In the genomic region with DNA sequence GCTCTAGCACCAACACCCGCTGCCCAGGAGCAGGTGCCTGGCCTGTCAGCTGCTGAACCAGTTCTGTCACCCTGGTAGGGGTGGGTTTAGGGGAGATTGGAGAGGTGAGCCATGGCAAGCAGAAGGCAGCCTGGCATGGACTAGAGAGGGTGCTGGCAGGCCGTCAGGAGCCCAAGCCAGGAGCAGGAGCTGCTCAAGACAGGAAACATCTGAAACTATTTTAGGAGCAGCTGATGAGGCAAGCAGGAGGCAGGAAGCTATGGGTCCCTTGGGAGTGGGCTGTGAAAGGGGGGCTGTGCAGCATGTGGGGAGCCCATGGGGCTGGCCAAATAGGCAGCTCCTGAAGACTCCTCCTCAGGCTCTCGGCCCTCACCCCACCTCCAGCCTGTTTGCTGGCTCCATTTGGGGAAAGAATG, we compare ENCODE assay signal across 8 cellular contexts. TPM values are rescaled to one million over a fixed set of nuclear protein-coding genes. Genes with fewer than 3 reads are reported as not detected.
DNase-seq lines count a peak whose midpoint lies in the region; ATAC-seq and TF ChIP-seq lines count a peak whose summit lies in the region.

No MANE protein-coding gene starts in this region.

- H3K36me3 Mint-ChIP-seq in immature natural killer cell, result peaks cover 0 to 16% (median 0%) of the 10 kb centered on the region in 3 donors

- 28 to 55% (median 33%) methylated on average over 2 to 3 of the region's 3 CpGs for WGBS in stomach, 5 donors

- H3K36me3 ChIP-seq in BLaER1 (peaks cover 22% of the 10 kb centered on the region), stomach (peaks cover 7 to 31% (median 21%) of the 10 kb centered on the region in 4 donors)

- peak overlapping the region; percentile 97 for H3K4me2 ChIP-seq in BLaER1

- H3K9ac ChIP-seq in BLaER1, result peak overlapping the region; percentile 99

- H4K20me1 ChIP-seq in BLaER1, result no peaks in the 10 kb centered on the region

- peaks cover 0 to 2% (median 0%) of the 10 kb centered on the region in 6 donors for H3K9me3 Mint-ChIP-seq in immature natural killer cell

- H3K4me1 ChIP-seq in BLaER1 (peaks cover 72% of the 10 kb centered on the region), stomach (peaks cover 40 to 66% (median 59%) of the 10 kb centered on the region in 4 donors)

- DNase-seq in KG1 (lab: John Stamatoyannopoulos, UW), result peak; percentile 45
- no peak for DNase-seq in immature natural killer cell
- peak; percentile 83 for DNase-seq in stomach
- DNase-seq in SHP77 (lab: John Stamatoyannopoulos, UW), result no peak

- intact Hi-C loops in stomach (cut with DNase I; ENCODE audit: low total_unique reads), result no loop called here

- TF ChIP-seq EP300 in stomach (IDR thresholded peaks at IDR 0.05), result no peak

- no peak for TF ChIP-seq POLR2A in stomach (IDR thresholded peaks at IDR 0.05)

- H3K27me3 Mint-ChIP-seq in immature natural killer cell (ENCODE audit: low read depth in 3 of 3), result peaks cover 6 to 10% (median 9%) of the 10 kb centered on the region in 3 donors

- H3K4me3 ChIP-seq in BLaER1 (peak overlapping the region; percentile 89), stomach (peak overlapping the region in 2 of 4 donors; percentile 0 to 83)

- H3K27me3 ChIP-seq in BLaER1, result peaks cover 13% of the 10 kb centered on the region
- H3K27me3 ChIP-seq in stomach, result no peaks in the 10 kb centered on the region

- no peak for ATAC-seq in GM19351 (IDR thresholded peaks at IDR 0.05; ENCODE audit: unreplicated experiment)
- ATAC-seq in HG02870 (IDR thresholded peaks at IDR 0.05; ENCODE audit: unreplicated experiment), result no peak

- H3K9me3 ChIP-seq in BLaER1, result no peaks in the 10 kb centered on the region
- H3K9me3 ChIP-seq in stomach, result no peaks in the 10 kb centered on the region

- H3K4me1 Mint-ChIP-seq in immature natural killer cell, result peaks cover 20 to 21% of the 10 kb centered on the region in 2 donors

- TF ChIP-seq CTCF in stomach (IDR thresholded peaks at IDR 0.05), result no peak

- H3K4me3 Mint-ChIP-seq in immature natural killer cell, result peak overlapping the region in 1 of 5 donors; percentile 51

- H3K27ac ChIP-seq in BLaER1 (peak overlapping the region; percentile 100), angular gyrus (ENCODE audit: low read depth, low read length) (peak overlapping the region; percentile 78), stomach (peak overlapping the region; percentile 69 to 94 (median 88))

- peak overlapping the region in 4 of 6 donors; percentile 11 to 73 (median 40) for H3K27ac Mint-ChIP-seq in immature natural killer cell

RNA-seq across cellular contexts. Expression of gene INKA1, which starts 2.3 kb away (rescaled TPM):
- polyA plus RNA-seq in immature natural killer cell, result 1 to 10 TPM in 1 of 3 donors, not detected in 2; 1.2 TPM
- total RNA-seq in stomach, result 1 to 10 TPM in 3 of 5 donors, not detected in 2; 1.8 to 3.3 (median 2.3) TPM
- 10 to 100 TPM in 1 of 3 donors, 1 to 10 TPM in 2; 4.4 to 15.0 (median 5.5) TPM for polyA plus RNA-seq in stomach

RNA-seq across cellular contexts. Expression of gene CDHR4, which starts 5.7 kb away (rescaled TPM):
- not detected for polyA plus RNA-seq in immature natural killer cell
- total RNA-seq in stomach, result under 1 TPM in 2 of 5 donors, not detected in 3; under 0.01 to 0.73 TPM
- under 1 TPM in 1 of 3 donors, not detected in 2; 0.18 TPM for polyA plus RNA-seq in stomach

RNA-seq across cellular contexts. Expression of gene UBA7, which starts 8.4 kb away (rescaled TPM):
- polyA plus RNA-seq in immature natural killer cell (10 to 100 TPM; 28.5 to 72.6 (median 54.7) TPM), stomach (10 to 100 TPM; 27.2 to 56.2 (median 30.2) TPM)
- total RNA-seq in stomach, result 100 to 1,000 TPM in 1 of 5 donors, 10 to 100 TPM in 4; 36.2 to 250 (median 76.3) TPM

RNA-seq across cellular contexts. Expression of gene IP6K1, which starts 19.0 kb away (rescaled TPM):
- polyA plus RNA-seq in immature natural killer cell (10 to 100 TPM; 18.2 to 43.6 (median 23.7) TPM), stomach (10 to 100 TPM in 2 of 3 donors, 1 to 10 TPM in 1; 7.7 to 16.1 (median 11.5) TPM)
- 10 to 100 TPM; 16.8 to 68.3 (median 36.4) TPM for total RNA-seq in stomach

RNA-seq across cellular contexts. Expression of gene TRAIP, which starts 51.0 kb away (rescaled TPM):
- 1 to 10 TPM in 2 of 3 donors, not detected in 1; 1.4 to 1.5 TPM for polyA plus RNA-seq in immature natural killer cell
- 1 to 10 TPM in 3 of 5 donors, not detected in 2; 2.3 to 7.0 (median 2.8) TPM for total RNA-seq in stomach
- polyA plus RNA-seq in stomach, result 1 to 10 TPM; 1.5 to 4.3 (median 2.0) TPM

Comparison
In these comparisons a context has a peak if more than half of its experiments do, and no peak if none do; other contexts are left out.
1. DNase-seq: peak in KG1 (single experiment) and stomach (single experiment); none in immature natural killer cell (0 of 3) and SHP77 (0 of 2).
2. Peak in every context shown above with its lines, with median percentiles within 50 percentile points of each other: H3K27ac ChIP-seq.